In the genomic region with DNA sequence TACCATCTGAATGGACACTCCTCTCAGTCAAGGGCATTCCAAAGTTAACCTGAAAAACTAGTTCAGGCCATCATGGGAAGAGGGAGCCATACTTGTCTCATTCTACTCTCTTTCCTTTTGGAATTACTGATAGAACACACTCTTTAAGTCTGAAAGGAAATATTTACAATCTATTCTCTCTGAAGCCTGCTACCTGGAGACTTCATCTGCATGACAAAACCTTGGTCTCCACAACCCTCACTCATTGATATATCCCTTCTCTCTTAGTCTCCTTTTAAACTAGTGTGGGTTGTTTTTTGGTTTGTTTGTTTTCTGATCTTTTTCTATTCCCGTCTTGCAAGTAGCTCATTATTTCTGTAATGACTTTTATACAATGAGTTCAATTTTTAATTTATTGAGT, we compare ENCODE assay signal across 21 cellular contexts.
DNase-seq lines count a peak whose midpoint lies in the region; ATAC-seq, FAIRE-seq and TF ChIP-seq lines count a peak whose summit lies in the region.
"Had no signal": no experiment of that assay in that cellular context is flagged by ENCODE, and none has a peak within 500 bp of the region (broad histone marks: within the 10 kb centered on the region; RNA-seq: fewer than 3 reads in every experiment).

No MANE protein-coding gene starts in this region.

- H3K27ac ChIP-seq in HUES6 (ENCODE audit: low read depth, low read length) (peak overlapping the region; percentile 67), H1 (ENCODE audit: low read depth, low read length) (peak overlapping the region; percentile 58; the same call in 1 of the 2 replicates), iPS-18a (ENCODE audit: low read length) (peak overlapping the region; percentile 22)
- H3K27ac ChIP-seq: 22Rv1, A549, BLaER1, GM23248 had no signal

- no peak overlapping the region for H3K4ac ChIP-seq in H1 (replicated peaks; ENCODE audit: insufficient read length, low read depth, low read length)

- H3K4me1 ChIP-seq in HUES6 (ENCODE audit: control insufficient read depth, insufficient read depth, low read length) (peaks cover 32% of the 10 kb centered on the region), H1 (replicated peaks in 1 of 4; ENCODE audit: control insufficient read depth in 3 of 4, insufficient read depth in 4 of 4, low read length in 3 of 4) (peaks cover 2 to 15% (median 9%) of the 10 kb centered on the region in 4 experiments; a peak in 4 of 7 replicates), iPS-18a (ENCODE audit: control insufficient read depth, low read depth, low read length) (peaks cover 38% of the 10 kb centered on the region)
- H3K4me1 ChIP-seq: A549, BLaER1 had no signal

- no peak overlapping the region for H4K8ac ChIP-seq in H1 (ENCODE audit: extremely low read depth, insufficient read depth, low read length)

- no peaks in the 10 kb centered on the region for H3K79me1 ChIP-seq in H1 (ENCODE audit: low read depth, low read length)

- no peak overlapping the region for H2BK5ac ChIP-seq in H1 (ENCODE audit: low read depth, low read length)

- no peaks in the 10 kb centered on the region for H3K79me2 ChIP-seq in H1 (ENCODE audit: control insufficient read depth in 1 of 2, insufficient read depth in 2 of 2, low read length in 2 of 2)

- no peak overlapping the region for H2BK15ac ChIP-seq in H1 (ENCODE audit: low read length)

- no peak overlapping the region for H2AFZ ChIP-seq in H1 (ENCODE audit: low read length)
- H2AFZ ChIP-seq: GM23248 had no signal

- H3K23me2 ChIP-seq in H1 (ENCODE audit: low read depth, low read length) = no peaks in the 10 kb centered on the region

- TF ChIP-seq EP300 in H1 (IDR thresholded peaks at IDR 0.05; ENCODE audit: borderline replicate concordance in 1 of 2, low read depth in 2 of 2, low read length in 2 of 2) = peak in 1 of 2 experiments; percentile 11; a peak in 1 of 3 replicates

- H3K27me3 ChIP-seq in HUES6 (ENCODE audit: control insufficient read depth, insufficient read depth, low read length) (no peaks in the 10 kb centered on the region), H1 (replicated peaks in 1 of 4; ENCODE audit: control insufficient read depth in 3 of 4, extremely low read depth in 1 of 4, insufficient read depth in 3 of 4, low read length in 3 of 4) (no peaks in the 10 kb centered on the region), iPS-18a (ENCODE audit: control insufficient read depth, insufficient read depth, low read length) (no peaks in the 10 kb centered on the region)
- H3K27me3 ChIP-seq: BLaER1 had no signal

- no peak overlapping the region for H3K14ac ChIP-seq in H1 (ENCODE audit: insufficient read length)

- no peak for TF ChIP-seq POLR2A in H1 (IDR thresholded peaks at IDR 0.05; ENCODE audit: control extremely low read depth in 1 of 2, low read depth in 2 of 2, low read length in 2 of 2)

- H3K36me3 ChIP-seq in HUES6 (ENCODE audit: control insufficient read depth, insufficient read depth, low read length) (no peaks in the 10 kb centered on the region), H1 (ENCODE audit: control insufficient read depth in 2 of 4, insufficient read depth in 4 of 4, low read length in 3 of 4) (peaks cover 0 to 4% (median 1%) of the 10 kb centered on the region in 4 experiments; a peak in 2 of 8 replicates), iPS-18a (ENCODE audit: control insufficient read depth, low read depth, low read length) (no peaks in the 10 kb centered on the region)
- H3K36me3 ChIP-seq: BLaER1 had no signal

- ATAC-seq in GM19452 (IDR thresholded peaks at IDR 0.05; ENCODE audit: unreplicated experiment) (no peak), GM18519 (IDR thresholded peaks at IDR 0.05; ENCODE audit: low FRiP score, unreplicated experiment) (no peak), HG02678 (IDR thresholded peaks at IDR 0.05; ENCODE audit: unreplicated experiment) (no peak)
- ATAC-seq: A549, K562 had no signal

- POLR2A ChIA-PET in H1 (lab: Charles Lee; ENCODE audit: partially characterized antibody) = interaction anchor here (0.9 to 2.2 kb wide), 2 partner anchors 142 to 151 kb away, joined by 3 to 7 read pairs; no protein-coding TSS in a partner anchor

- H4K5ac ChIP-seq in H1 (ENCODE audit: insufficient read length, low read depth, low read length) = no peak overlapping the region

- H3K23ac ChIP-seq in H1 (ENCODE audit: insufficient read length) = no peak overlapping the region

- peaks cover 14% of the 10 kb centered on the region for H3K9me3 ChIP-seq in HUES6 (ENCODE audit: control insufficient read depth, insufficient read depth, low read depth, low read length)
- peaks cover 9 to 13% of the 10 kb centered on the region in 2 experiments for H3K9me3 ChIP-seq in H1 (ENCODE audit: insufficient read depth in 2 of 2, low read depth in 1 of 2, low read length in 1 of 2)
- peaks cover 17% of the 10 kb centered on the region for H3K9me3 ChIP-seq in iPS-18a (ENCODE audit: control insufficient read depth, low read depth, low read length)
- H3K9me3 ChIP-seq: A549, BLaER1 had no signal

- H4K20me1 ChIP-seq in H1 (replicated peaks in 1 of 2; ENCODE audit: control insufficient read depth in 1 of 2, insufficient read depth in 2 of 2, low read length in 2 of 2) = no peaks in the 10 kb centered on the region
- H4K20me1 ChIP-seq: BLaER1 had no signal

- CTCF ChIA-PET in H1 (lab: Charles Lee; ENCODE audit: partially characterized antibody) = interaction anchor here (0.6 to 3.1 kb wide), 10 partner anchors 11 to 865 kb away, joined by 3 to 9 read pairs (median 3); no protein-coding TSS in a partner anchor

- peak overlapping the region; percentile 25 for H2BK120ac ChIP-seq in H1 (replicated peaks; ENCODE audit: low read depth, low read length)

- H3K4me3 ChIP-seq in HUES6 (ENCODE audit: low read depth, low read length) (no peak overlapping the region), H1 (ENCODE audit: extremely low read depth in 1 of 4, insufficient read depth in 2 of 4, low read depth in 3 of 4, low read length in 4 of 4) (peak overlapping the region in 1 of 4 experiments; percentile 17; a peak in 1 of 8 replicates), iPS-18a (ENCODE audit: low read length) (no peak overlapping the region)
- H3K4me3 ChIP-seq: A549, BLaER1, GM23248, K562 had no signal

- no peak for TF ChIP-seq CTCF in H1 (IDR thresholded peaks at IDR 0.05; ENCODE audit: control extremely low read depth in 1 of 3, insufficient read depth in 1 of 3, low read depth in 1 of 3, low read length in 3 of 3)

- TF ChIP-seq RAD21 in H1 (IDR thresholded peaks at IDR 0.05 in 1 of 2, conservative IDR thresholded peaks at IDR 0.05 in 1 of 2; ENCODE audit: low read depth in 2 of 2, low read length in 2 of 2) = no peak

- peak overlapping the region; percentile 94 for H4K91ac ChIP-seq in H1 (replicated peaks; ENCODE audit: insufficient read length, low read length)

- H2AK5ac ChIP-seq in H1 (ENCODE audit: low read depth, low read length) = no peak overlapping the region

- peak; percentile 55 for FAIRE-seq in H1 (lab: Jason Lieb, UNC)
- FAIRE-seq: A549, GM19239 had no signal

- H3K18ac ChIP-seq in H1 (ENCODE audit: extremely low read depth, low read length) = no peak overlapping the region

- H3K56ac ChIP-seq in H1 (replicated peaks; ENCODE audit: insufficient read length, low read depth, low read length) = no peak overlapping the region

- H3K9ac ChIP-seq in HUES6 (ENCODE audit: low read length) (no peak overlapping the region), H1 (replicated peaks in 1 of 4; ENCODE audit: extremely low read depth in 1 of 4, low read depth in 3 of 4, low read length in 3 of 4) (no peak overlapping the region), iPS-18a (ENCODE audit: low read length) (no peak overlapping the region)
- H3K9ac ChIP-seq: BLaER1, GM23248 had no signal

- H3K4me2 ChIP-seq in H1 (ENCODE audit: insufficient read depth in 1 of 2, low read depth in 2 of 2, low read length in 2 of 2) = 0 out of 4 replicates have a peak overlapping the region, but pooled peaks have one; percentile 0 to 2
- H3K4me2 ChIP-seq: A549, BLaER1 had no signal

- DNase-seq in ELF-1 (ENCODE audit: low read depth, low spot score) (peak; percentile 9), H1 (ENCODE audit: low read depth in 1 of 2, low spot score in 2 of 2) (no peak), NCI-H345 (lab: John Stamatoyannopoulos, UW) (no peak)
- DNase-seq: AML-193; CD4-positive, alpha-beta memory T cell; DMS153; DMS79; GF-D8; GM23248; H7; IMR-90 had no signal

- H2BK20ac ChIP-seq in H1 (ENCODE audit: low read length) = no peak overlapping the region; the same call in 1 of the 2 replicates

- H2BK12ac ChIP-seq in H1 (ENCODE audit: low read depth, low read length) = no peak overlapping the region

- WGBS in H1 (ENCODE audit: extremely low coverage in 1 of 2, insufficient coverage in 1 of 2, insufficient read length in 1 of 2, insufficient replicate concordance in 2 of 2, low coverage in 1 of 2, low lambda C conversion rate in 2 of 2, missing lambda C conversion rate in 1 of 2), 2 experiments = 46% methylated on average over 1 of the region's 1 CpG; no CpG with 5 or more reads in 1 of the 2 experiments

TF ChIP-seq in H1, 55 proteins besides CTCF, POLR2A, EP300 and RAD21:
- TF ChIP-seq POU5F1 (IDR thresholded peaks at IDR 0.05; ENCODE audit: low read depth, low read length) (peak; percentile 90), SP1 (IDR thresholded peaks at IDR 0.05; ENCODE audit: low read depth, low read length) (0 out of 2 replicates have a peak, but pooled peaks have one; percentile 38), ASH2L (IDR thresholded peaks at IDR 0.05; ENCODE audit: low read length) (peak; percentile 29)
- TF ChIP-seq, protein P1, sequence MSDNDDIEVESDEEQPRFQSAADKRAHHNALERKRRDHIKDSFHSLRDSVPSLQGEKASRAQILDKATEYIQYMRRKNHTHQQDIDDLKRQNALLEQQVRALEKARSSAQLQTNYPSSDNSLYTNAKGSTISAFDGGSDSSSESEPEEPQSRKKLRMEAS (IDR thresholded peaks at IDR 0.05) = no peak
